In genomic region chr1:96334236-96334557, GRCh38 we compare ENCODE assay signal across 8 cellular contexts.
"Had no signal": no experiment of that assay in that cellular context is flagged by ENCODE, and none has a peak within 500 bp of the region (broad histone marks: within the 10 kb centered on the region; RNA-seq: fewer than 3 reads in every experiment).

No MANE protein-coding gene starts in this region.

- FAIRE-seq: G401.6, GM12878, GM12891, GM12892, GM18507, GM19239 had no signal

- H3K4me3 ChIP-seq: GM12878 had no signal

- DNase-seq: GDM1, GF-D8 had no signal

- ATAC-seq: GM12878 had no signal
